In genomic region chr4:133145241-133145640, GRCh38 we compare ENCODE assay signal across 24 cellular contexts. TPM values are rescaled to one million over a fixed set of nuclear protein-coding genes. Genes with fewer than 3 reads are reported as not detected.
"Had no signal": no experiment of that assay in that cellular context is flagged by ENCODE, and none has a peak within 500 bp of the region (broad histone marks: within the 10 kb centered on the region; RNA-seq: fewer than 3 reads in every experiment).

No MANE protein-coding gene starts in this region.

- H3K4me3 ChIP-seq: heart left ventricle, left ventricle myocardium inferior, lung, right lobe of liver, uterus had no signal

- H3K9me3 ChIP-seq: esophagus muscularis mucosa, heart left ventricle, left ventricle myocardium inferior, neutrophil, right lobe of liver, uterus had no signal

- H3K27ac ChIP-seq: esophagus muscularis mucosa, foreskin keratinocyte, heart left ventricle, left ventricle myocardium inferior, neutrophil, right lobe of liver, uterus had no signal

- H3K27ac Mint-ChIP-seq: activated B cell treated with CpG ODN at 0.5 μM for 24 hours; activated CD4-positive, alpha-beta T cell treated with anti-CD3 and anti-CD28 coated beads for 36 hours; activated CD8-positive, alpha-beta memory T cell treated with anti-CD3 and anti-CD28 coated beads, Interleukin-2, amount 10 ng/mL, durations not matched to agents 7 days and 5 days; activated CD8-positive, alpha-beta T cell treated with anti-CD3 and anti-CD28 coated beads, Interleukin-2, amount 10 ng/mL, durations not matched to agents 7 days and 5 days; activated naive CD4-positive, alpha-beta T cell treated with anti-CD3 and anti-CD28 coated beads, Interleukin-2, amount 50 U/mL, for 72 hours; natural killer cell; progenitor cell of endocrine pancreas; type B pancreatic cell had no signal

- H3K4me3 Mint-ChIP-seq: activated B cell treated with CpG ODN at 0.5 μM for 24 hours; activated CD4-positive, alpha-beta T cell treated with anti-CD3 and anti-CD28 coated beads for 36 hours; activated CD8-positive, alpha-beta memory T cell treated with anti-CD3 and anti-CD28 coated beads, Interleukin-2, amount 10 ng/mL, durations not matched to agents 7 days and 5 days; activated CD8-positive, alpha-beta T cell treated with anti-CD3 and anti-CD28 coated beads, Interleukin-2, amount 10 ng/mL, durations not matched to agents 7 days and 5 days; natural killer cell had no signal

- H3K36me3 Mint-ChIP-seq: type B pancreatic cell had no signal

- H3K9me3 Mint-ChIP-seq: activated B cell treated with CpG ODN at 0.5 μM for 24 hours, type B pancreatic cell had no signal

- ATAC-seq: activated CD4-positive, alpha-beta T cell treated with anti-CD3 and anti-CD28 coated beads for 36 hours; activated CD8-positive, alpha-beta memory T cell treated with anti-CD3 and anti-CD28 coated beads, Interleukin-2, amount 10 ng/mL, durations not matched to agents 7 days and 5 days; activated CD8-positive, alpha-beta T cell treated with anti-CD3 and anti-CD28 coated beads, Interleukin-2, amount 10 ng/mL, durations not matched to agents 7 days and 5 days; activated naive CD4-positive, alpha-beta T cell treated with anti-CD3 and anti-CD28 coated beads, Interleukin-2, amount 50 U/mL, for 72 hours; foreskin keratinocyte; heart left ventricle; natural killer cell; right lobe of liver; stimulated activated naive CD8-positive, alpha-beta T cell treated with anti-CD3 and anti-CD28 coated beads, Interleukin-15, Interleukin-2, amounts not matched to agents 100 U/mL and 50 U/mL, for 24 hours had no signal

- H3K4me1 ChIP-seq: foreskin keratinocyte had no signal

- H3K36me3 ChIP-seq: esophagus muscularis mucosa, heart left ventricle, left ventricle myocardium inferior, neutrophil, right lobe of liver, uterus had no signal

- DNase-seq: activated B cell treated with CpG ODN at 0.5 μM for 24 hours; activated CD4-positive, alpha-beta T cell treated with anti-CD3 and anti-CD28 coated beads for 36 hours; activated CD8-positive, alpha-beta memory T cell treated with anti-CD3 and anti-CD28 coated beads, Interleukin-2, amount 10 ng/mL, durations not matched to agents 7 days and 5 days; activated CD8-positive, alpha-beta T cell treated with anti-CD3 and anti-CD28 coated beads, Interleukin-2, amount 10 ng/mL, durations not matched to agents 7 days and 5 days; activated naive CD4-positive, alpha-beta T cell; activated T-cell treated with anti-CD3 and anti-CD28 coated beads, Interleukin-2, amount 50 U/mL, for 48 hours; foreskin keratinocyte; heart left ventricle; kidney glomerular epithelial cell; left ventricle myocardium inferior; mesendoderm; natural killer cell; right lobe of liver; stimulated activated CD4-positive, alpha-beta T cell treated with anti-CD3 and anti-CD28 coated beads, Interleukin-12 subunit alpha, Interleukin-12 subunit beta, amount 100 ng/mL, for 4 hours; stimulated activated CD4-positive, alpha-beta T cell treated with anti-CD3 and anti-CD28 coated beads, Interleukin-4, amount 100 ng/mL, for 1 hour; stimulated activated naive CD8-positive, alpha-beta T cell treated with anti-CD3 and anti-CD28 coated beads, Interleukin-15, Interleukin-2, amounts not matched to agents 100 U/mL and 50 U/mL, for 24 hours; T-helper 2 cell; uterus had no signal

RNA-seq across cellular contexts. Expression of gene PCDH10, which starts 3.9 kb away (rescaled TPM):
- total RNA-seq: activated B cell treated with CpG ODN at 0.5 μM for 24 hours; activated CD4-positive, alpha-beta T cell treated with anti-CD3 and anti-CD28 coated beads for 36 hours; activated CD8-positive, alpha-beta memory T cell treated with anti-CD3 and anti-CD28 coated beads, Interleukin-2, amount 10 ng/mL, durations not matched to agents 7 days and 5 days; activated CD8-positive, alpha-beta T cell treated with anti-CD3 and anti-CD28 coated beads, Interleukin-2, amount 10 ng/mL, durations not matched to agents 7 days and 5 days; activated naive CD4-positive, alpha-beta T cell treated with anti-CD3 and anti-CD28 coated beads, Interleukin-2, amount 50 U/mL, for 72 hours; foreskin keratinocyte; natural killer cell had no signal
